ENCODE assay signal across 8 cellular contexts in genomic region chr6:85354761-85355618, GRCh38.
A peak's percentile ranks its signal among the peaks of the same experiment; 100 is the strongest.
DNase-seq lines count a peak whose midpoint lies in the region; ATAC-seq and TF ChIP-seq lines count a peak whose summit lies in the region.

No MANE protein-coding gene starts in this region.

- CTCF ChIA-PET in CD4-positive, alpha-beta T cell (lab: Charles Lee): interaction anchor here (0.6 to 1.2 kb wide), 2 partner anchors 26 to 121 kb away, joined by 4 to 5 read pairs; no protein-coding TSS in a partner anchor

- no peaks in the 10 kb centered on the region for H3K36me3 Mint-ChIP-seq in CD4-positive, alpha-beta T cell (ENCODE audit: low read depth)
- H3K36me3 Mint-ChIP-seq in nephron (ENCODE audit: low read depth): no peaks in the 10 kb centered on the region

- peak; percentile 12 to 55 (median 30) for DNase-seq in CD4-positive, alpha-beta T cell
- peak; percentile 30 for DNase-seq in NT2/D1 (ENCODE audit: low read depth, low spot score)
- DNase-seq in activated CD8-positive, alpha-beta memory T cell treated with anti-CD3 and anti-CD28 coated beads, Interleukin-2, amount 50 U/mL, for 48 hours: peak; percentile 87
- DNase-seq in stimulated activated naive CD8-positive, alpha-beta T cell treated with anti-CD3 and anti-CD28 coated beads, Interleukin-15, amount 100 ng/mL, for 72 hours: peak; percentile 55 to 57

- H3K36me3 ChIP-seq in NT2/D1 (ENCODE audit: insufficient read depth, insufficient read length, low read length): no peaks in the 10 kb centered on the region

- peak; percentile 96 for TF ChIP-seq CTCF in CD4-positive, alpha-beta T cell (IDR thresholded peaks at IDR 0.05)
- peak; percentile 96 to 98 (median 98) for TF ChIP-seq CTCF in nephron (IDR thresholded peaks at IDR 0.05; ENCODE audit: unreplicated experiment in 3 of 3)

- no peak overlapping the region for H3K27ac ChIP-seq in CD4-positive, alpha-beta T cell (ENCODE audit: low read depth, low read length)

- ATAC-seq in CD4-positive, alpha-beta T cell (ENCODE audit: poor library complexity): peak; percentile 49
- ATAC-seq in GM19372 (IDR thresholded peaks at IDR 0.05; ENCODE audit: low read depth, unreplicated experiment) (peak; percentile 80), HG03469 (IDR thresholded peaks at IDR 0.05; ENCODE audit: unreplicated experiment) (peak; percentile 69), esophagus mucosa (peak; percentile 98)
- ATAC-seq in stimulated activated naive CD8-positive, alpha-beta T cell treated with anti-CD3 and anti-CD28 coated beads, Interleukin-15, amount 100 ng/mL, for 72 hours: peak; percentile 83

- H3K4me3 Mint-ChIP-seq in CD4-positive, alpha-beta T cell: no peak overlapping the region
- H3K4me3 Mint-ChIP-seq in nephron: no peak overlapping the region
- no peak overlapping the region for H3K4me3 Mint-ChIP-seq in stimulated activated naive CD8-positive, alpha-beta T cell treated with anti-CD3 and anti-CD28 coated beads, Interleukin-15, amount 100 ng/mL, for 72 hours

- no peak overlapping the region for H3K9ac ChIP-seq in NT2/D1 (ENCODE audit: insufficient read length, low read depth)

- POLR2A ChIA-PET in CD4-positive, alpha-beta T cell (lab: Charles Lee): no interaction called here

- no peak overlapping the region for H3K4me3 ChIP-seq in NT2/D1 (ENCODE audit: insufficient read length, low read depth)

- no peaks in the 10 kb centered on the region for H3K4me1 ChIP-seq in NT2/D1 (ENCODE audit: insufficient read depth, insufficient read length)

- H3K27me3 Mint-ChIP-seq in CD4-positive, alpha-beta T cell: no peaks in the 10 kb centered on the region
- H3K27me3 Mint-ChIP-seq in nephron (ENCODE audit: low read depth): peaks cover 4% of the 10 kb centered on the region
- H3K27me3 Mint-ChIP-seq in stimulated activated naive CD8-positive, alpha-beta T cell treated with anti-CD3 and anti-CD28 coated beads, Interleukin-15, amount 100 ng/mL, for 72 hours: no peaks in the 10 kb centered on the region

- no peak overlapping the region for H3K27ac Mint-ChIP-seq in CD4-positive, alpha-beta T cell
- H3K27ac Mint-ChIP-seq in nephron: no peak overlapping the region
- H3K27ac Mint-ChIP-seq in stimulated activated naive CD8-positive, alpha-beta T cell treated with anti-CD3 and anti-CD28 coated beads, Interleukin-15, amount 100 ng/mL, for 72 hours: no peak overlapping the region

- intact Hi-C loops in CD4-positive, alpha-beta T cell (cut with DNase I, micrococcal nuclease): loop anchor here (1.0 to 10.0 kb wide), 5 partner anchors 128 to 1680 kb away; no protein-coding TSS in a partner anchor

- H3K27me3 ChIP-seq in CD4-positive, alpha-beta T cell (ENCODE audit: control insufficient read depth, insufficient read depth, low read length): no peaks in the 10 kb centered on the region
- H3K27me3 ChIP-seq in NT2/D1 (ENCODE audit: insufficient read depth, insufficient read length): no peaks in the 10 kb centered on the region

- no peaks in the 10 kb centered on the region for H3K9me3 Mint-ChIP-seq in CD4-positive, alpha-beta T cell
- no peaks in the 10 kb centered on the region for H3K9me3 Mint-ChIP-seq in nephron
- H3K9me3 Mint-ChIP-seq in stimulated activated naive CD8-positive, alpha-beta T cell treated with anti-CD3 and anti-CD28 coated beads, Interleukin-15, amount 100 ng/mL, for 72 hours: no peaks in the 10 kb centered on the region

- H3K9me3 ChIP-seq in CD4-positive, alpha-beta T cell (ENCODE audit: control insufficient read depth, low read length): no peaks in the 10 kb centered on the region
- no peaks in the 10 kb centered on the region for H3K9me3 ChIP-seq in NT2/D1 (ENCODE audit: insufficient read depth, low read length)

- H3K4me1 Mint-ChIP-seq in CD4-positive, alpha-beta T cell (ENCODE audit: low read depth): no peaks in the 10 kb centered on the region
- H3K4me1 Mint-ChIP-seq in nephron: no peaks in the 10 kb centered on the region
- no peaks in the 10 kb centered on the region for H3K4me1 Mint-ChIP-seq in stimulated activated naive CD8-positive, alpha-beta T cell treated with anti-CD3 and anti-CD28 coated beads, Interleukin-15, amount 100 ng/mL, for 72 hours

Comparison
In these comparisons a context has a peak if more than half of its experiments do, and no peak if none do; other contexts are left out.
1. DNase-seq: peak in every context shown above with its lines; median percentile 87 in activated CD8-positive, alpha-beta memory T cell treated with anti-CD3 and anti-CD28 coated beads, Interleukin-2, amount 50 U/mL, for 48 hours; 56 in stimulated activated naive CD8-positive, alpha-beta T cell treated with anti-CD3 and anti-CD28 coated beads, Interleukin-15, amount 100 ng/mL, for 72 hours; 30 in CD4-positive, alpha-beta T cell; 30 in NT2/D1.